ENCODE assay signal across 7 cellular contexts in genomic region chr4:102438873-102439614, GRCh38.
A peak's percentile ranks its signal among the peaks of the same experiment; 100 is the strongest.
DNase-seq lines count a peak whose midpoint lies in the region; ATAC-seq, FAIRE-seq and TF ChIP-seq lines count a peak whose summit lies in the region.

No MANE protein-coding gene starts in this region.

- H3K9me3 ChIP-seq in IMR-90 (ENCODE audit: control insufficient read depth, insufficient read depth, low read length) = no peaks in the 10 kb centered on the region
- H3K9me3 ChIP-seq in body of pancreas = no peaks in the 10 kb centered on the region
- no peaks in the 10 kb centered on the region for H3K9me3 ChIP-seq in tibial nerve
- H3K9me3 ChIP-seq in CD4-positive, alpha-beta memory T cell (ENCODE audit: control insufficient read depth in 1 of 2, low read length in 2 of 2) = no peaks in the 10 kb centered on the region

- H4K20me1 ChIP-seq in IMR-90 (ENCODE audit: insufficient read depth, low read length) = no peaks in the 10 kb centered on the region

- CTCF ChIA-PET in IMR-90 (lab: Yijun Ruan, JAX) = no interaction called here
- CTCF ChIA-PET in CD4-positive, alpha-beta memory T cell (lab: Charles Lee; ENCODE audit: partially characterized antibody) = interaction anchor here (1.5 to 2.7 kb wide), 2 partner anchors 8 to 9 kb away, joined by 6 to 15 read pairs; no protein-coding TSS in a partner anchor

- peak overlapping the region; percentile 87; the same call in 1 of the 2 replicates for H3K27ac ChIP-seq in IMR-90 (ENCODE audit: insufficient read depth, low read length)
- H3K27ac ChIP-seq in body of pancreas = peak overlapping the region in 2 of 4 donors; percentile 6 to 7
- H3K27ac ChIP-seq in tibial nerve = peak overlapping the region; percentile 26 to 91 (median 70)
- no peak overlapping the region for H3K27ac ChIP-seq in CD4-positive, alpha-beta memory T cell (ENCODE audit: low read depth, low read length)

- H3K27ac Mint-ChIP-seq in CD4-positive, alpha-beta memory T cell = no peak overlapping the region

- peak overlapping the region; percentile 75 for H2BK5ac ChIP-seq in IMR-90 (ENCODE audit: low read depth, low read length, poor library complexity, severe bottlenecking)

- no peaks in the 10 kb centered on the region for H3K79me1 ChIP-seq in IMR-90 (ENCODE audit: low read depth in 1 of 2, low read length in 2 of 2)

- no peaks in the 10 kb centered on the region for H3K27me3 ChIP-seq in IMR-90 (ENCODE audit: control insufficient read depth, insufficient read depth, low read length)
- H3K27me3 ChIP-seq in body of pancreas = no peaks in the 10 kb centered on the region
- no peaks in the 10 kb centered on the region for H3K27me3 ChIP-seq in tibial nerve
- H3K27me3 ChIP-seq in CD4-positive, alpha-beta memory T cell (ENCODE audit: insufficient read depth, low read length) = no peaks in the 10 kb centered on the region

- H3K9me1 ChIP-seq in IMR-90 (ENCODE audit: insufficient read depth, low read length) = no peaks in the 10 kb centered on the region

- in situ Hi-C loops in IMR-90 (cut with MboI; ENCODE audit: low sequenced_read_pairs) = no loop called here

- no peaks in the 10 kb centered on the region for H3K27me3 Mint-ChIP-seq in CD4-positive, alpha-beta memory T cell

- H2BK15ac ChIP-seq in IMR-90 (ENCODE audit: low read depth, low read length) = peak overlapping the region; percentile 58; the same call in 1 of the 3 replicates

- no peak for TF ChIP-seq RAD21 in IMR-90 (IDR thresholded peaks at IDR 0.05; ENCODE audit: low read length)

- peak overlapping the region; percentile 74 for H4K91ac ChIP-seq in IMR-90 (ENCODE audit: insufficient read depth, low read depth, low read length)

- H4K5ac ChIP-seq in IMR-90 (ENCODE audit: low read depth, low read length) = peak overlapping the region; percentile 97

- H3K18ac ChIP-seq in IMR-90 (ENCODE audit: low read depth, low read length) = peak overlapping the region; percentile 99

- H3K4me3 Mint-ChIP-seq in CD4-positive, alpha-beta memory T cell = no peak overlapping the region

- WGBS in IMR-90 (ENCODE audit: extremely low coverage in 2 of 2, insufficient read length in 1 of 2), 2 experiments = no CpG with 5 or more reads among the region's 4 CpGs
- 32 to 37% methylated on average over 4 of the region's 4 CpGs for WGBS in body of pancreas, 2 donors
- 19 to 24% methylated on average over 4 of the region's 4 CpGs for WGBS in tibial nerve, 2 donors

- no peak overlapping the region for H2AFZ ChIP-seq in IMR-90 (replicated peaks; ENCODE audit: low read length, poor library complexity)

- no peak for TF ChIP-seq POLR2A in IMR-90 (IDR thresholded peaks at IDR 0.05; ENCODE audit: low read depth, low read length)
- TF ChIP-seq POLR2A in body of pancreas (IDR thresholded peaks at IDR 0.05) = no peak
- no peak for TF ChIP-seq POLR2A in tibial nerve (IDR thresholded peaks at IDR 0.05)

- dilution Hi-C loops in IMR-90 (cut with HindIII; ENCODE audit: low sequenced_read_pairs, unreplicated experiment) = no loop called here

- H3K56ac ChIP-seq in IMR-90 (ENCODE audit: extremely low read depth, insufficient read depth, low read length) = peak overlapping the region; percentile 19; the same call in 1 of the 2 replicates

- no peak overlapping the region for H2AK9ac ChIP-seq in IMR-90 (replicated peaks; ENCODE audit: low read depth, low read length, poor library complexity)

- FAIRE-seq in islet of Langerhans (lab: Jason Lieb, UNC) = peak; percentile 79

- H3K36me3 Mint-ChIP-seq in CD4-positive, alpha-beta memory T cell = no peaks in the 10 kb centered on the region

- POLR2A ChIA-PET in IMR-90 (lab: Charles Lee; ENCODE audit: unreplicated experiment) = no interaction called here
- POLR2A ChIA-PET in CD4-positive, alpha-beta memory T cell (lab: Charles Lee; ENCODE audit: partially characterized antibody) = no interaction called here

- H2BK20ac ChIP-seq in IMR-90 (ENCODE audit: low read depth, low read length) = peak overlapping the region; percentile 60; the same call in 1 of the 2 replicates

- no peak overlapping the region for H3K4me3 ChIP-seq in IMR-90 (ENCODE audit: insufficient read depth, low read depth, low read length)
- H3K4me3 ChIP-seq in body of pancreas = no peak overlapping the region
- H3K4me3 ChIP-seq in tibial nerve = no peak overlapping the region
- H3K4me3 ChIP-seq in CD4-positive, alpha-beta memory T cell (ENCODE audit: low read length in 2 of 2) = no peak overlapping the region

- DNase-seq in IMR-90 (peak; percentile 93), body of pancreas (peak in 2 of 4 donors; percentile 19 to 38), tibial nerve (ENCODE audit: low spot score in 2 of 2) (peak in 1 of 2 donors; percentile 85), T-helper 2 cell (no peak)
- no peak for DNase-seq in CD4-positive, alpha-beta memory T cell
- no peak for DNase-seq in activated CD4-positive, alpha-beta T cell treated with anti-CD3 and anti-CD28 coated beads for 1 hour

- H3K9me3 Mint-ChIP-seq in CD4-positive, alpha-beta memory T cell = peaks cover 0 to 3% (median 0%) of the 10 kb centered on the region in 8 donors

- peak overlapping the region; percentile 62 for H3K4ac ChIP-seq in IMR-90 (ENCODE audit: low read depth, low read length)

- peak overlapping the region; percentile 80 for H2BK120ac ChIP-seq in IMR-90 (ENCODE audit: low read depth, low read length)

- BruUV-seq in IMR-90 (replicated peaks; lab: Mats Ljungman, UMichigan) = no TSS peak

- no peak for TF ChIP-seq CTCF in IMR-90 (conservative IDR thresholded peaks at IDR 0.05; ENCODE audit: low read depth, low read length)
- TF ChIP-seq CTCF in body of pancreas (IDR thresholded peaks at IDR 0.05) = no peak
- TF ChIP-seq CTCF in tibial nerve (IDR thresholded peaks at IDR 0.05) = no peak

- H3K4me1 ChIP-seq in IMR-90 (ENCODE audit: control insufficient read depth, insufficient read depth, low read length) (peaks cover 4% of the 10 kb centered on the region), body of pancreas (peaks cover 29% of the 10 kb centered on the region), tibial nerve (peaks cover 0 to 23% (median 13%) of the 10 kb centered on the region in 4 donors)
- no peaks in the 10 kb centered on the region for H3K4me1 ChIP-seq in CD4-positive, alpha-beta memory T cell (ENCODE audit: insufficient read depth, low read length)

- peak; percentile 84 to 85 for TF ChIP-seq EP300 in tibial nerve (IDR thresholded peaks at IDR 0.05)

- intact Hi-C loops in IMR-90 (cut with micrococcal nuclease) (loop anchor here (5.0 kb wide), 1 partner anchor 388 kb away; the partner anchor contains the start of gene UBE2D3), body of pancreas (cut with DNase I) (no loop called here)
- intact Hi-C loops in CD4-positive, alpha-beta memory T cell (cut with micrococcal nuclease) = no loop called here

- peak overlapping the region; percentile 56; the same call in 1 of the 2 replicates for H3K4me2 ChIP-seq in IMR-90 (ENCODE audit: low read depth, low read length)

- peak overlapping the region in 1 of 2 experiments; percentile 69; a peak in 2 of 4 replicates for H4K8ac ChIP-seq in IMR-90 (ENCODE audit: low read depth in 2 of 2, low read length in 2 of 2)

- no peak overlapping the region for H3K14ac ChIP-seq in IMR-90 (replicated peaks; ENCODE audit: low read depth, low read length)

- H2AK5ac ChIP-seq in IMR-90 (ENCODE audit: low read depth, low read length) = no peak overlapping the region

- 0 out of 2 replicates have a peak overlapping the region, but pooled peaks have one; percentile 55 for H3K23ac ChIP-seq in IMR-90 (ENCODE audit: low read depth, low read length)

- ATAC-seq in IMR-90 (ENCODE audit: low read depth) = peak; percentile 78
- peak; percentile 88 for ATAC-seq in body of pancreas

- H3K9ac ChIP-seq in IMR-90 (ENCODE audit: low read depth, low read length) = peak overlapping the region; percentile 22; the same call in 1 of the 2 replicates

- no peaks in the 10 kb centered on the region for H3K4me1 Mint-ChIP-seq in CD4-positive, alpha-beta memory T cell

- H3K36me3 ChIP-seq in IMR-90 (ENCODE audit: control insufficient read depth, insufficient read depth, low read length) (no peaks in the 10 kb centered on the region), body of pancreas (replicated peaks in 1 of 2; ENCODE audit: insufficient read depth in 1 of 2, low read depth in 2 of 2) (no peaks in the 10 kb centered on the region), tibial nerve (no peaks in the 10 kb centered on the region)
- no peaks in the 10 kb centered on the region for H3K36me3 ChIP-seq in CD4-positive, alpha-beta memory T cell (ENCODE audit: insufficient read depth, low read length)

TF ChIP-seq in IMR-90, 13 proteins besides CTCF, POLR2A, EP300 and RAD21:
- TF ChIP-seq CEBPB (IDR thresholded peaks at IDR 0.05; ENCODE audit: low read depth, low read length) = peak; percentile 99
- TF ChIP-seq USF2 (IDR thresholded peaks at IDR 0.05; ENCODE audit: low read depth, low read length) = peak; percentile 91
- TF ChIP-seq FOS (IDR thresholded peaks at IDR 0.05; ENCODE audit: low read depth, low read length) = no peak
- TF ChIP-seq MAFK (IDR thresholded peaks at IDR 0.05; ENCODE audit: low read depth, low read length) = peak; percentile 94
